Comparison of ENCODE assay signal across 26 cellular contexts in genomic region chr7:136045992-136046391, GRCh38.
"Had no signal": no experiment of that assay in that cellular context is flagged by ENCODE, and none has a peak within 500 bp of the region (broad histone marks: within the 10 kb centered on the region; RNA-seq: fewer than 3 reads in every experiment).

No MANE protein-coding gene starts in this region.

- H3K27ac ChIP-seq: breast epithelium, foreskin keratinocyte, parathyroid adenoma, right lobe of liver, suprapubic skin, vagina had no signal

- ATAC-seq: activated T-cell treated with anti-CD3 and anti-CD28 coated beads, Interleukin-2, amount 50 U/mL, for 4 hours; activated T-helper 17 cell treated with anti-CD3 and anti-CD28 coated beads, Interleukin-2, amount 50 U/mL, for 72 hours; foreskin keratinocyte; naive thymus-derived CD8-positive, alpha-beta T cell; SK-N-SH treated with all-trans-retinoic acid at 6 μM for 48 hours; stimulated activated naive B cell treated with anti-CD40 and anti-IgM and Interleukin-4, amounts not matched to agents 10 μg/mL and 1 μg/mL and 100 μg/mL, for 72 hours; T-helper 17 cell had no signal

- H3K27ac Mint-ChIP-seq: activated CD4-positive, alpha-beta memory T cell treated with anti-CD3 and anti-CD28 coated beads, Interleukin-2, amount 10 ng/mL, durations not matched to agents 7 days and 5 days; activated CD4-positive, alpha-beta T cell treated with anti-CD3 and anti-CD28 coated beads, Interleukin-2, amount 10 ng/mL, durations not matched to agents 24 days and 14 days; activated T-helper 17 cell treated with anti-CD3 and anti-CD28 coated beads, Interleukin-2, amount 50 U/mL, for 72 hours; naive thymus-derived CD8-positive, alpha-beta T cell; stimulated activated naive B cell treated with anti-CD40 and anti-IgM and Interleukin-4, amounts not matched to agents 10 μg/mL and 1 μg/mL and 100 μg/mL, for 72 hours; T-helper 17 cell; type B pancreatic cell had no signal

- H3K27me3 Mint-ChIP-seq: activated CD4-positive, alpha-beta memory T cell treated with anti-CD3 and anti-CD28 coated beads, Interleukin-2, amount 10 ng/mL, durations not matched to agents 7 days and 5 days; activated CD4-positive, alpha-beta T cell treated with anti-CD3 and anti-CD28 coated beads, Interleukin-2, amount 10 ng/mL, durations not matched to agents 24 days and 14 days; activated T-helper 17 cell treated with anti-CD3 and anti-CD28 coated beads, Interleukin-2, amount 50 U/mL, for 72 hours; T-helper 17 cell; type B pancreatic cell had no signal

- H3K4me1 Mint-ChIP-seq: activated CD4-positive, alpha-beta memory T cell treated with anti-CD3 and anti-CD28 coated beads, Interleukin-2, amount 10 ng/mL, durations not matched to agents 7 days and 5 days; activated CD4-positive, alpha-beta T cell treated with anti-CD3 and anti-CD28 coated beads, Interleukin-2, amount 10 ng/mL, durations not matched to agents 24 days and 14 days; activated T-helper 17 cell treated with anti-CD3 and anti-CD28 coated beads, Interleukin-2, amount 50 U/mL, for 72 hours; neural crest cell; stimulated activated naive B cell treated with anti-CD40 and anti-IgM and Interleukin-4, amounts not matched to agents 10 μg/mL and 1 μg/mL and 100 μg/mL, for 72 hours; T-helper 17 cell had no signal

- H3K4me3 Mint-ChIP-seq: activated CD4-positive, alpha-beta memory T cell treated with anti-CD3 and anti-CD28 coated beads, Interleukin-2, amount 10 ng/mL, durations not matched to agents 7 days and 5 days; activated CD4-positive, alpha-beta T cell treated with anti-CD3 and anti-CD28 coated beads, Interleukin-2, amount 10 ng/mL, durations not matched to agents 24 days and 14 days; activated T-cell treated with anti-CD3 and anti-CD28 coated beads, Interleukin-2, amount 50 U/mL, for 4 hours; activated T-helper 17 cell treated with anti-CD3 and anti-CD28 coated beads, Interleukin-2, amount 50 U/mL, for 72 hours; naive thymus-derived CD8-positive, alpha-beta T cell; neural crest cell; stimulated activated naive B cell treated with anti-CD40 and anti-IgM and Interleukin-4, amounts not matched to agents 10 μg/mL and 1 μg/mL and 100 μg/mL, for 72 hours; T-helper 17 cell; type B pancreatic cell had no signal

- H3K27me3 ChIP-seq: breast epithelium, foreskin keratinocyte, heart left ventricle, right lobe of liver, suprapubic skin, vagina had no signal

- DNase-seq: activated CD4-positive, alpha-beta memory T cell treated with anti-CD3 and anti-CD28 coated beads, Interleukin-2, amount 10 ng/mL, durations not matched to agents 7 days and 5 days; activated CD4-positive, alpha-beta T cell treated with anti-CD3 and anti-CD28 coated beads, Interleukin-2, amount 10 ng/mL, durations not matched to agents 24 days and 14 days; activated CD4-positive, CD25-positive, alpha-beta regulatory T cell treated with anti-CD3 and anti-CD28 coated beads, Interleukin-2, amount 50 U/mL, for 72 hours; activated CD8-positive, alpha-beta memory T cell treated with anti-CD3 and anti-CD28 coated beads, Interleukin-2, amount 50 U/mL, for 48 hours; activated gamma-delta T cell treated with Interleukin-2 at 50 U/mL for 16 hours; activated naive CD4-positive, alpha-beta T cell treated with anti-CD3 and anti-CD28 coated beads, Interleukin-2, amount 50 U/mL, for 16 hours; activated T-cell treated with anti-CD3 and anti-CD28 coated beads, Interleukin-2, amount 50 U/mL, for 4 hours; central memory CD4-positive, alpha-beta T cell; foreskin keratinocyte; heart left ventricle; midbrain; naive thymus-derived CD8-positive, alpha-beta T cell; occipital lobe; right lobe of liver; stimulated activated CD4-positive, alpha-beta T cell treated with anti-CD3 and anti-CD28 coated beads, Interleukin-2, amount 100 ng/mL, for 24 hours; stimulated activated naive B cell treated with anti-CD40 and anti-IgM and Interleukin-4, amounts not matched to agents 10 μg/mL and 1 μg/mL and 100 μg/mL, for 72 hours; T-helper 17 cell had no signal

- H3K4me3 ChIP-seq: breast epithelium, heart left ventricle, right lobe of liver, smooth muscle cell, suprapubic skin, vagina had no signal

- H3K4me1 ChIP-seq: breast epithelium, foreskin keratinocyte, right lobe of liver, suprapubic skin, vagina had no signal

- H3K36me3 Mint-ChIP-seq: type B pancreatic cell had no signal

- H3K36me3 ChIP-seq: breast epithelium, heart left ventricle, right lobe of liver, suprapubic skin, vagina had no signal

- H3K9me3 ChIP-seq: breast epithelium, right lobe of liver, suprapubic skin, vagina had no signal
